25 cellular contexts compared by ENCODE assay signal in the genomic region with DNA sequence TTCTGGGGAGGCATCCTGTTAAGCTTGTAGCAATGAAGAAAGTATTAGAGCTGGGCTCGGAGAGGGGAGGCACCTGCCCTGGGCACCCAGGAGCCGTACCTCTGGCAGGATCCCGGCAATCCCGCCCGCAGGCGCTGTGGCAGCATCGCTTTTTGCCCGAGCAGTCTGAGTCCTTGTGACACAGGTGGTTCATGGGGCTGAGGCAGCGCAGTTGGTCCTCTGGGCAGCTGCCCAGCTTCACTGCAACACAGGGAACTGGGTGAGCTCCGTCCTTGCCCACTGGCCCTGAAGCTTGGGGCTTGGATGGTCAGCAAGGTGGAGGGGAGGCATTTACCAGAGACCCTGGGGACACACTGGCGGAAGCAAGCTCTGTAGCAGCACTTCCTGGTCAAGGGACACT. TPM values are rescaled to one million over a fixed set of nuclear protein-coding genes. Genes with fewer than 3 reads are reported as not detected.
"Had no signal": no experiment of that assay in that cellular context is flagged by ENCODE, and none has a peak within 500 bp of the region (broad histone marks: within the 10 kb centered on the region; RNA-seq: fewer than 3 reads in every experiment).

No MANE protein-coding gene starts in this region.

- H3K4me1 ChIP-seq: SJCRH30 had no signal

- H3K27ac ChIP-seq: HL-60, RWPE1, SJCRH30 had no signal

- H3K4me3 ChIP-seq: SJCRH30 had no signal

- H3K36me3 ChIP-seq: SJCRH30 had no signal

- DNase-seq: KBM-7, MV-4-11, NCI-H1048, NCI-H1105, NCI-H1417, NCI-H1436 treated with DMSO at 0.1 percent for 48 hours, NCI-H1694, NCI-H187 treated with DMSO at 0.1 percent for 48 hours, NCI-H2029 treated with DMSO at 0.1 percent for 48 hours, NCI-H2171 treated with DMSO at 0.1 percent for 48 hours, NCI-H345, NCI-H446 treated with DMSO at 0.1 percent for 48 hours, NCI-H510A treated with DMSO at 0.1 percent for 48 hours, NCI-H526, NCI-H82, SHP77 treated with DMSO at 0.1 percent for 48 hours, SJCRH30, T-helper 1 cell had no signal

- H3K9me3 ChIP-seq: SJCRH30 had no signal

- ATAC-seq: Panc1, Right ventricle myocardium inferior, SK-N-SH treated with all-trans-retinoic acid at 6 μM for 48 hours had no signal

RNA-seq across cellular contexts. Expression of a gene that starts 4.7 kb away (rescaled TPM):
- total RNA-seq: LHCN-M2, MCF 10A, Right ventricle myocardium inferior, SJCRH30 had no signal

RNA-seq across cellular contexts. Expression of a gene that starts 9.4 kb away (rescaled TPM):
- total RNA-seq: LHCN-M2, MCF 10A, Right ventricle myocardium inferior, SJCRH30 had no signal

RNA-seq across cellular contexts. Expression of a gene that starts 14.0 kb away (rescaled TPM):
- total RNA-seq: LHCN-M2, MCF 10A, Right ventricle myocardium inferior, SJCRH30 had no signal
